2 cellular contexts compared by ENCODE assay signal in genomic region chr2:240134466-240134865, GRCh38.
TF ChIP-seq lines count a peak whose summit lies in the region.

No MANE protein-coding gene starts in this region.

TF ChIP-seq in A549, 52 proteins besides CTCF, POLR2A, EP300 and RAD21:
- TF ChIP-seq, protein P1, sequence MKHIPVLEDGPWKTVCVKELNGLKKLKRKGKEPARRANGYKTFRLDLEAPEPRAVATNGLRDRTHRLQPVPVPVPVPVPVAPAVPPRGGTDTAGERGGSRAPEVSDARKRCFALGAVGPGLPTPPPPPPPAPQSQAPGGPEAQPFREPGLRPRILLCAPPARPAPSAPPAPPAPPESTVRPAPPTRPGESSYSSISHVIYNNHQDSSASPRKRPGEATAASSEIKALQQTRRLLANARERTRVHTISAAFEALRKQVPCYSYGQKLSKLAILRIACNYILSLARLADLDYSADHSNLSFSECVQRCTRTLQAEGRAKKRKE (CRISPR knock-in tag; IDR thresholded peaks at IDR 0.05; ENCODE audit: low read depth), result no peak
- TF ChIP-seq ZFP36 (IDR thresholded peaks at IDR 0.05; ENCODE audit: borderline replicate concordance, partially characterized antibody) (no peak), POLR2AphosphoS2 (conservative IDR thresholded peaks at IDR 0.05; ENCODE audit: low read length) (no peak), RARB (CRISPR knock-in tag; IDR thresholded peaks at IDR 0.05) (no peak), ELK1 (IDR thresholded peaks at IDR 0.05; ENCODE audit: low read depth, low read length) (no peak), SREBF2 (IDR thresholded peaks at IDR 0.05) (no peak), HOXB13 (CRISPR knock-in tag; IDR thresholded peaks at IDR 0.05; ENCODE audit: low read depth) (no peak), PHF8 (IDR thresholded peaks at IDR 0.05; ENCODE audit: borderline replicate concordance, low read depth) (no peak), FOSL2 (IDR thresholded peaks at IDR 0.05) (no peak), FOSL2 (CRISPR knock-in tag; IDR thresholded peaks at IDR 0.05) (no peak), GATA3 (IDR thresholded peaks at IDR 0.05; ENCODE audit: borderline replicate concordance) (no peak), TP53 (CRISPR knock-in tag; IDR thresholded peaks at IDR 0.05) (no peak), SMC3 (IDR thresholded peaks at IDR 0.05) (no peak), JUNB (IDR thresholded peaks at IDR 0.05) (no peak), NFE2L2 (conservative IDR thresholded peaks at IDR 0.05; ENCODE audit: low read length) (no peak), CBX2 (IDR thresholded peaks at IDR 0.05; ENCODE audit: borderline replicate concordance, low read depth) (no peak)

TF ChIP-seq in HEK293T, 16 proteins besides CTCF, POLR2A, EP300 and RAD21:
- TF ChIP-seq HDGF (IDR thresholded peaks at IDR 0.05; ENCODE audit: borderline replicate concordance) (no peak), FOXK2 (IDR thresholded peaks at IDR 0.05) (no peak), L3MBTL2 (conservative IDR thresholded peaks at IDR 0.05) (no peak), BHLHE40 (IDR thresholded peaks at IDR 0.05; ENCODE audit: borderline replicate concordance) (no peak)
TF ChIP-seq in HEK293T: peak in this region for 0.
